ENCODE assay signal across 7 cellular contexts in genomic region chr3:112734718-112735350, GRCh38.
DNase-seq lines count a peak whose midpoint lies in the region; ATAC-seq and TF ChIP-seq lines count a peak whose summit lies in the region.

No MANE protein-coding gene starts in this region.

- no peaks in the 10 kb centered on the region for H3K36me3 ChIP-seq in trophoblast cell (ENCODE audit: control insufficient read depth in 1 of 2, insufficient read depth in 2 of 2, low read length in 2 of 2)
- no peaks in the 10 kb centered on the region for H3K36me3 ChIP-seq in upper lobe of right lung

- H2AK5ac ChIP-seq in trophoblast cell (ENCODE audit: low read length), result no peak overlapping the region

- H4K8ac ChIP-seq in trophoblast cell (ENCODE audit: low read depth, low read length), result peak overlapping the region; percentile 30

- H3K4me3 Mint-ChIP-seq in activated T-cell treated with anti-CD3 and anti-CD28 coated beads, Interleukin-2, amount 50 U/mL, for 4 hours, result no peak overlapping the region

- H3K36me3 Mint-ChIP-seq in activated T-cell treated with anti-CD3 and anti-CD28 coated beads, Interleukin-2, amount 50 U/mL, for 4 hours (ENCODE audit: insufficient read depth), result no peaks in the 10 kb centered on the region

- no CpG with 5 or more reads among the region's 12 CpGs for WGBS in trophoblast cell (ENCODE audit: extremely low coverage, insufficient coverage, insufficient read length)

- H3K9me3 Mint-ChIP-seq in activated T-cell treated with anti-CD3 and anti-CD28 coated beads, Interleukin-2, amount 50 U/mL, for 4 hours, result no peaks in the 10 kb centered on the region

- H3K4me1 Mint-ChIP-seq in activated T-cell treated with anti-CD3 and anti-CD28 coated beads, Interleukin-2, amount 50 U/mL, for 4 hours (ENCODE audit: low read depth), result peaks cover 40% of the 10 kb centered on the region

- peak overlapping the region; percentile 58 for H2BK12ac ChIP-seq in trophoblast cell (ENCODE audit: low read length)

- peak overlapping the region; percentile 26 for H2BK120ac ChIP-seq in trophoblast cell (ENCODE audit: insufficient read depth, low read length, poor library complexity)

- H3K4me3 ChIP-seq in foreskin fibroblast (ENCODE audit: low read depth in 1 of 2, low read length in 2 of 2), result no peak overlapping the region
- H3K4me3 ChIP-seq in trophoblast cell (ENCODE audit: low read depth, low read length), result no peak overlapping the region
- H3K4me3 ChIP-seq in upper lobe of right lung, result no peak overlapping the region

- no peak overlapping the region for H3K23ac ChIP-seq in trophoblast cell (ENCODE audit: low read length)

- intact Hi-C loops in upper lobe of right lung (cut with DNase I), result no loop called here

- TF ChIP-seq EP300 in Ishikawa (IDR thresholded peaks at IDR 0.05; ENCODE audit: borderline replicate concordance), result no peak

- no peak overlapping the region for H3K4ac ChIP-seq in trophoblast cell (ENCODE audit: low read depth, low read length)

- H3K9me3 ChIP-seq in trophoblast cell (ENCODE audit: insufficient read depth, low read depth, low read length), result peaks cover 2% of the 10 kb centered on the region
- H3K9me3 ChIP-seq in upper lobe of right lung, result no peaks in the 10 kb centered on the region

- H3K9ac ChIP-seq in trophoblast cell (ENCODE audit: low read length), result no peak overlapping the region

- no peak overlapping the region for H3K4me2 ChIP-seq in trophoblast cell (ENCODE audit: low read length)

- H3K14ac ChIP-seq in trophoblast cell (ENCODE audit: low read length), result peak overlapping the region; percentile 16

- H4K12ac ChIP-seq in trophoblast cell (ENCODE audit: low read depth, low read length), result no peak overlapping the region

- H3K27ac ChIP-seq in trophoblast cell (ENCODE audit: low read depth, low read length) (no peak overlapping the region), upper lobe of right lung (no peak overlapping the region)

- no peak overlapping the region for H2AFZ ChIP-seq in trophoblast cell (ENCODE audit: insufficient read depth, low read length, poor library complexity)

- TF ChIP-seq CTCF in GM12872 (IDR thresholded peaks at IDR 0.05; ENCODE audit: insufficient read depth, low read depth, low read length), result peak; percentile 78
- peak; percentile 64 for TF ChIP-seq CTCF in foreskin fibroblast (IDR thresholded peaks at IDR 0.05; ENCODE audit: low read depth, low read length)
- peak; percentile 71 for TF ChIP-seq CTCF in upper lobe of right lung (IDR thresholded peaks at IDR 0.05)

- peaks cover 0 to 2% of the 10 kb centered on the region in 2 experiments for H3K4me1 ChIP-seq in trophoblast cell (ENCODE audit: control insufficient read depth in 1 of 2, insufficient read depth in 2 of 2, low read length in 2 of 2)
- no peaks in the 10 kb centered on the region for H3K4me1 ChIP-seq in upper lobe of right lung

- H3K27me3 Mint-ChIP-seq in activated T-cell treated with anti-CD3 and anti-CD28 coated beads, Interleukin-2, amount 50 U/mL, for 4 hours (ENCODE audit: low read depth), result no peaks in the 10 kb centered on the region

- DNase-seq in RPMI7951 (ENCODE audit: low read depth), result peak; percentile 62
- peak; percentile 61 for DNase-seq in activated T-cell treated with anti-CD3 and anti-CD28 coated beads, Interleukin-2, amount 50 U/mL, for 4 hours
- peak; percentile 50 to 78 for DNase-seq in foreskin fibroblast
- peak; percentile 69 to 85 for DNase-seq in trophoblast cell
- no peak for DNase-seq in upper lobe of right lung

- no peak overlapping the region for H2BK5ac ChIP-seq in trophoblast cell (ENCODE audit: low read depth, low read length, poor library complexity)

- H3K79me2 ChIP-seq in trophoblast cell (ENCODE audit: control insufficient read depth, insufficient read depth, low read length, poor library complexity), result no peaks in the 10 kb centered on the region

- peaks cover 5% of the 10 kb centered on the region for H3K79me1 ChIP-seq in trophoblast cell (ENCODE audit: low read length)

- peak; percentile 93 for TF ChIP-seq RAD21 in Ishikawa (IDR thresholded peaks at IDR 0.05; ENCODE audit: low read depth)

- ATAC-seq in activated T-cell treated with anti-CD3 and anti-CD28 coated beads, Interleukin-2, amount 50 U/mL, for 4 hours, result peak; percentile 32 to 55
- ATAC-seq in upper lobe of right lung, result peak; percentile 90

- no peaks in the 10 kb centered on the region for H3K27me3 ChIP-seq in trophoblast cell (ENCODE audit: insufficient read depth, low read length)
- no peaks in the 10 kb centered on the region for H3K27me3 ChIP-seq in upper lobe of right lung

- H3K18ac ChIP-seq in trophoblast cell (ENCODE audit: low read length), result no peak overlapping the region

- H4K91ac ChIP-seq in trophoblast cell (ENCODE audit: low read depth, low read length), result peak overlapping the region; percentile 20

TF ChIP-seq in Ishikawa, 13 proteins besides CTCF, POLR2A, EP300 and RAD21:
- TF ChIP-seq ZBTB7A (IDR thresholded peaks at IDR 0.05; ENCODE audit: low read depth) (no peak), REST (IDR thresholded peaks at IDR 0.05; ENCODE audit: low read depth) (no peak), TEAD4 (IDR thresholded peaks at IDR 0.05) (no peak), TAF1 (IDR thresholded peaks at IDR 0.05; ENCODE audit: low read depth) (no peak), NFIC (IDR thresholded peaks at IDR 0.05) (no peak), FOXM1 (IDR thresholded peaks at IDR 0.05; ENCODE audit: borderline replicate concordance, low read depth) (no peak), CREB1 (IDR thresholded peaks at IDR 0.05; ENCODE audit: low read depth) (no peak)
